Comparison of ENCODE assay signal across 8 cellular contexts in the genomic region with DNA sequence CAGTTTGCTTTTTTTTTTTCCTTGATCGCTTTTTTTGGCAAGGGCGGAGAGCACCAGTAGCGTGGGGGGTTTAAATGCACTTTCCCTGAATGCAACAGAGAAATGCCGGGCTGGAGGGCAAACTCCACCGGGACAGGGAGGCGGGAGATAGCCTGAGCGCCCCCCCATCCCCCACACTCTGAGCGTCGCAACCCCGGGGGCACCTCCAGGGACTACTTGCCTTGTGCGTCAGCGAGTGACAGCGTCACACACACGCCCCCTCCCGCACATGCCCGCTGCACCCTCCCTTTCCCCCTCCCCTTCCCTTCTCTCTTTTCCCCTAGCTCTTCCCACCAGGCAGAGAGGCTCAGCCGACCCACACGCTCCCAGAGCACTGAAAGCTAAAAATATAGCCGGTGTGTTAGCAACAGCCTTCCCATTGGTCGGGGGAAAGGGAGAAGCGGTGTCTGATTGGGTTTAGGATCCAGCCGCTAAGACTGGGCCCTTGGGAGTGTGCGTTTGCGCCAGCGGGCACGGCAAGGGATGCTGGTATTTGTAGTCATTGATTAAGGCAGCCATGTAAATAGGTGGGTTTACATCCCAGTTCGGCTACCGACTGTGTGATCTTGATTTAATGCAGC. TPM values are rescaled to one million over a fixed set of nuclear protein-coding genes. Genes with fewer than 3 reads are reported as not detected.
DNase-seq lines count a peak whose midpoint lies in the region; ATAC-seq and TF ChIP-seq lines count a peak whose summit lies in the region.

No MANE protein-coding gene starts in this region.

- whole genome bisulfite sequencing in esophagus squamous epithelium, 2 donors = 1 to 2% methylated on average over 13 to 26 of the region's 28 CpGs

- H3K4me3 ChIP-seq in Peyer's patch (peak overlapping the region; percentile 75 to 89 (median 84)), esophagus squamous epithelium (peak overlapping the region; percentile 83 to 97 (median 96)), muscle layer of duodenum (ENCODE audit: low read depth in 1 of 2, low read length in 2 of 2) (peak overlapping the region; percentile 84 to 98)

- H3K9me3 ChIP-seq in KOPT-K1 (ENCODE audit: insufficient read depth, low read length, poor library complexity, severe bottlenecking) = no peaks in the 10 kb centered on the region
- no peaks in the 10 kb centered on the region for H3K9me3 ChIP-seq in Peyer's patch
- no peaks in the 10 kb centered on the region for H3K9me3 ChIP-seq in esophagus squamous epithelium
- H3K9me3 ChIP-seq in muscle layer of duodenum (ENCODE audit: control insufficient read depth in 1 of 2, low read length in 2 of 2) = no peaks in the 10 kb centered on the region

- TF ChIP-seq POLR2A in Peyer's patch (IDR thresholded peaks at IDR 0.05) = peak; percentile 76 to 92
- TF ChIP-seq POLR2A in esophagus squamous epithelium (IDR thresholded peaks at IDR 0.05) = peak in 3 of 4 donors; percentile 50 to 96 (median 95)

- intact Hi-C loops in esophagus squamous epithelium (cut with DNase I) = no loop called here

- H3K36me3 ChIP-seq in KOPT-K1 (ENCODE audit: insufficient read depth, low read length) (no peaks in the 10 kb centered on the region; the same call in 1 of the 2 replicates), Peyer's patch (peaks cover 0 to under 1% (median 0%) of the 10 kb centered on the region in 3 donors), esophagus squamous epithelium (peaks cover 0 to 6% (median 0%) of the 10 kb centered on the region in 3 donors), muscle layer of duodenum (ENCODE audit: control insufficient read depth in 1 of 2, insufficient read depth in 2 of 2, low read length in 2 of 2) (peaks cover 0 to 22% of the 10 kb centered on the region in 2 donors)

- no peak for TF ChIP-seq CTCF in Peyer's patch (IDR thresholded peaks at IDR 0.05)
- TF ChIP-seq CTCF in esophagus squamous epithelium (IDR thresholded peaks at IDR 0.05) = peak in 1 of 6 experiments; percentile 10

- ATAC-seq in GM21737 (IDR thresholded peaks at IDR 0.05; ENCODE audit: unreplicated experiment) = peak; percentile 38

- H3K27me3 ChIP-seq in Peyer's patch (no peaks in the 10 kb centered on the region), esophagus squamous epithelium (no peaks in the 10 kb centered on the region), muscle layer of duodenum (ENCODE audit: low read depth, low read length) (no peaks in the 10 kb centered on the region)

- H3K27ac ChIP-seq in KOPT-K1 (ENCODE audit: low read depth, low read length, poor library complexity, severe bottlenecking) = peak overlapping the region; percentile 94
- H3K27ac ChIP-seq in Peyer's patch = peak overlapping the region; percentile 98 to 100 (median 99)
- H3K27ac ChIP-seq in esophagus squamous epithelium = peak overlapping the region; percentile 99 to 100 (median 100)
- peak overlapping the region; percentile 98 for H3K27ac ChIP-seq in muscle layer of duodenum (ENCODE audit: low read length)

- DNase-seq in DMS114 treated with DMSO at 0.1 percent for 48 hours (lab: John Stamatoyannopoulos, UW; ENCODE audit: unreplicated experiment) (peak; percentile 99), Peyer's patch (peak; percentile 92 to 97 (median 95)), activated T-helper 1 cell treated with Interleukin-2 at 50 U/mL for 16 hours (ENCODE audit: low read depth) (peak; percentile 84), esophagus squamous epithelium (lab: John Stamatoyannopoulos, UW) (peak; percentile 88)
- peak; percentile 75 for DNase-seq in stimulated activated CD8-positive, alpha-beta memory T cell treated with anti-CD3 and anti-CD28 coated beads, Interleukin-7, amount 100 ng/mL, for 24 hours (ENCODE audit: low read depth)

- H3K4me1 ChIP-seq in Peyer's patch (peaks cover 0 to 7% (median 3%) of the 10 kb centered on the region in 4 donors), esophagus squamous epithelium (peaks cover 9 to 19% (median 10%) of the 10 kb centered on the region in 3 donors), muscle layer of duodenum (ENCODE audit: control insufficient read depth in 1 of 2, insufficient read depth in 2 of 2, low read length in 2 of 2) (peaks cover 4 to 11% of the 10 kb centered on the region in 2 donors)

RNA-seq across cellular contexts. Expression of gene TOB2, which starts 1.7 kb away (rescaled TPM):
- total RNA-seq in Peyer's patch (10 to 100 TPM; 18.2 to 78.6 (median 74.4) TPM), esophagus squamous epithelium (10 to 100 TPM; 15.7 to 30.5 (median 21.0) TPM)

RNA-seq across cellular contexts. Expression of gene PHF5A, which starts 20.2 kb away (rescaled TPM):
- 10 to 100 TPM; 20.6 to 31.3 (median 23.0) TPM for total RNA-seq in Peyer's patch
- 10 to 100 TPM; 21.5 to 47.3 (median 41.5) TPM for total RNA-seq in esophagus squamous epithelium

RNA-seq across cellular contexts. Expression of gene ACO2, which starts 20.6 kb away (rescaled TPM):
- 100 to 1,000 TPM; 115 to 394 (median 356) TPM for total RNA-seq in Peyer's patch
- 10 to 100 TPM; 83.7 to 90.4 (median 87.0) TPM for total RNA-seq in esophagus squamous epithelium

Comparison
In these comparisons a context has a peak if more than half of its experiments do, and no peak if none do; other contexts are left out.
1. Peak in every context shown above with its lines: DNase-seq, ATAC-seq, H3K4me3 ChIP-seq and H3K27ac ChIP-seq.